Comparison of ENCODE assay signal across 10 cellular contexts in the genomic region with DNA sequence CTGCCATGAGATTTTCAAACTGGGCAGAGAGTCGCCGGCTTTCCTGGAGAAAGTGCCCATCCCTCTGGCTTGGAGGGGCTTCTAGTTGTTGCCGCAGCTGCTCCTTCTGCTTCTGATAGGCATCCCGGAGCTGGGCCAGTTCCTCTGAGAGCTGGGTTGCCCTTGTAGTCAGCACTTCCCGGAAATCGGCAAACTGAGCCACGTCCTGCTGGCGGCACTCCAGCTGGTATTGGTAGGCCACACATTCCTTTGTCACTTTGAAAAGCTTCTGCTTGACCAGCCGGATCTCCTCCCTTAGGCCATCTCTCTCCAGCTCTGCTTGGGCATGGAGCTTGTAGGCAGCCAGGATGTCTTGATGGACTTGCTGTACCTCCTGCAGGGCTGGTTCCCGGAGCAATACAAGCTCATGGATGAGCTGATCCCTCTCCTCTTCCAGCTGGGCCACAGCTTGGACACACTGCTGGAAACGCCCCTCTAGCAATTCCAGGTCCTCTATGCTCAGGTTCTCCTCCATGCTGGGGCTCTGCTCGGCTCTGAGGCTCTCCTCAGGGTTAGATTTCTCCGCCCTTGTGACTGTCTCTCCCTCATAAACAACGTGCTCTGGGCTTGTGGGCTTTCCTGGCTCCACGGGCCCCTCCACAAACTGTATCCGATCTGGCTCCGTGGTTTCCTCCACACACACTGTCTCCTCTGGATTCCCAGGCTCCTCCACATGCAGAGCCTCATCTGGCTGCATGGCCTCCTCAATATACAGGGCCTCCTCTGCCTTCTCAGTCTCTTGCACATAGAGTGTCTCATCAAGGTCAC. TPM values are rescaled to one million over a fixed set of nuclear protein-coding genes. Genes with fewer than 3 reads are reported as not detected.
DNase-seq lines count a peak whose midpoint lies in the region; ATAC-seq and TF ChIP-seq lines count a peak whose summit lies in the region.
"Had no signal": no experiment of that assay in that cellular context is flagged by ENCODE, and none has a peak within 500 bp of the region (broad histone marks: within the 10 kb centered on the region; RNA-seq: fewer than 3 reads in every experiment).

No MANE protein-coding gene starts in this region.

- H3K4me1 ChIP-seq in breast epithelium: peaks cover 0 to 9% of the 10 kb centered on the region in 2 donors
- peaks cover 0 to 9% (median 2%) of the 10 kb centered on the region in 4 donors for H3K4me1 ChIP-seq in right lobe of liver
- peaks cover 12% of the 10 kb centered on the region for H3K4me1 ChIP-seq in vagina

- ATAC-seq in right lobe of liver (peak; percentile 49 to 74 (median 59)), HG03432 (IDR thresholded peaks at IDR 0.05; ENCODE audit: unreplicated experiment) (no peak), GM18519 (IDR thresholded peaks at IDR 0.05; ENCODE audit: low FRiP score, unreplicated experiment) (no peak)

- H3K4me3 ChIP-seq in breast epithelium: peak overlapping the region in 1 of 3 donors; percentile 41
- no peak overlapping the region for H3K4me3 ChIP-seq in right lobe of liver
- no peak overlapping the region for H3K4me3 ChIP-seq in vagina

- TF ChIP-seq CTCF in breast epithelium (IDR thresholded peaks at IDR 0.05): no peak
- TF ChIP-seq CTCF in right lobe of liver (IDR thresholded peaks at IDR 0.05): no peak
- no peak for TF ChIP-seq CTCF in vagina (IDR thresholded peaks at IDR 0.05)

- intact Hi-C loops in breast epithelium (cut with DNase I; ENCODE audit: low total_unique reads) (no loop called here), right lobe of liver (cut with DNase I) (no loop called here), vagina (cut with DNase I) (no loop called here)

- TF ChIP-seq POLR2A in breast epithelium (IDR thresholded peaks at IDR 0.05): no peak
- no peak for TF ChIP-seq POLR2A in right lobe of liver (IDR thresholded peaks at IDR 0.05)
- TF ChIP-seq POLR2A in vagina (IDR thresholded peaks at IDR 0.05): no peak

- DNase-seq in SKM-1 treated with dmso at 0.1 percent for 144 hours (lab: John Stamatoyannopoulos, UW; ENCODE audit: unreplicated experiment) (peak; percentile 68), SKM-1 (lab: John Stamatoyannopoulos, UW; ENCODE audit: unreplicated experiment) (no peak), breast epithelium (ENCODE audit: low spot score in 2 of 2) (peak; percentile 69 to 92), right lobe of liver (peak; percentile 55 to 70 (median 65)), vagina (ENCODE audit: extremely low spot score in 2 of 2) (no peak), NCI-H446 (lab: John Stamatoyannopoulos, UW) (no peak)
- DNase-seq: NCI-H1436 treated with DMSO at 0.1 percent for 48 hours had no signal

- H3K27ac ChIP-seq in breast epithelium (peak overlapping the region; percentile 45 to 68), right lobe of liver (no peak overlapping the region), vagina (peak overlapping the region; percentile 18)

- 73% methylated on average over 8 of the region's 17 CpGs for WGBS in right lobe of liver (ENCODE audit: insufficient coverage, low coverage, low lambda C conversion rate, missing lambda C conversion rate)

- no peaks in the 10 kb centered on the region for H3K27me3 ChIP-seq in breast epithelium
- H3K27me3 ChIP-seq in right lobe of liver: no peaks in the 10 kb centered on the region
- H3K27me3 ChIP-seq in vagina: no peaks in the 10 kb centered on the region

- no peaks in the 10 kb centered on the region for H3K9me3 ChIP-seq in breast epithelium
- no peaks in the 10 kb centered on the region for H3K9me3 ChIP-seq in right lobe of liver
- H3K9me3 ChIP-seq in vagina: no peaks in the 10 kb centered on the region

- H3K36me3 ChIP-seq in breast epithelium (no peaks in the 10 kb centered on the region), right lobe of liver (no peaks in the 10 kb centered on the region), vagina (no peaks in the 10 kb centered on the region)

RNA-seq across cellular contexts. Expression of gene SYNC, which starts 7.3 kb away (rescaled TPM):
- 10 to 100 TPM in 2 of 3 donors, 1 to 10 TPM in 1; 9.8 to 24.2 (median 13.6) TPM for total RNA-seq in breast epithelium
- 1 to 10 TPM in 1 of 6 experiments, under 1 TPM in 5; 0.29 to 2.1 (median 0.44) TPM for total RNA-seq in right lobe of liver
- 13.0 TPM for total RNA-seq in vagina
- total RNA-seq: B cell had no signal

RNA-seq across cellular contexts. Expression of gene RBBP4, which starts 44.3 kb away (rescaled TPM):
- 100 to 1,000 TPM; 111 to 161 (median 121) TPM for total RNA-seq in breast epithelium
- total RNA-seq in right lobe of liver: 10 to 100 TPM; 50.1 to 66.1 (median 58.8) TPM
- total RNA-seq in vagina: 80.3 TPM

RNA-seq across cellular contexts. Expression of gene ZBTB8OS, which starts 45.0 kb away (rescaled TPM):
- 10 to 100 TPM; 19.5 to 32.1 (median 31.1) TPM for total RNA-seq in breast epithelium
- 10 to 100 TPM; 14.1 to 27.6 (median 19.6) TPM for total RNA-seq in right lobe of liver
- total RNA-seq in vagina: 17.4 TPM

Comparison
In these comparisons a context has a peak if more than half of its experiments do, and no peak if none do; other contexts are left out.
1. DNase-seq: peak in SKM-1 treated with dmso at 0.1 percent for 144 hours (single experiment), breast epithelium (2 of 2) and right lobe of liver (3 of 3); none in SKM-1 (single experiment), vagina (0 of 2) and NCI-H446 (0 of 2).
2. H3K27ac ChIP-seq: peak in breast epithelium (2 of 2) and vagina (single experiment); none in right lobe of liver (0 of 3).
3. ATAC-seq: peak in right lobe of liver (4 of 4); none in HG03432 (single experiment) and GM18519 (single experiment).